ENCODE assay signal across 1 cellular context in genomic region chr1:38859561-38860463, GRCh38.
TF ChIP-seq lines count a peak whose summit lies in the region.

Gene RRAGC (minus strand): TSS chr1:38859772. CDS start chr1:38859646, 126 bp downstream.

TF ChIP-seq in GM23338, 12 proteins besides CTCF, POLR2A, EP300 and RAD21 (continued from another document):
- TF ChIP-seq, protein P1, sequence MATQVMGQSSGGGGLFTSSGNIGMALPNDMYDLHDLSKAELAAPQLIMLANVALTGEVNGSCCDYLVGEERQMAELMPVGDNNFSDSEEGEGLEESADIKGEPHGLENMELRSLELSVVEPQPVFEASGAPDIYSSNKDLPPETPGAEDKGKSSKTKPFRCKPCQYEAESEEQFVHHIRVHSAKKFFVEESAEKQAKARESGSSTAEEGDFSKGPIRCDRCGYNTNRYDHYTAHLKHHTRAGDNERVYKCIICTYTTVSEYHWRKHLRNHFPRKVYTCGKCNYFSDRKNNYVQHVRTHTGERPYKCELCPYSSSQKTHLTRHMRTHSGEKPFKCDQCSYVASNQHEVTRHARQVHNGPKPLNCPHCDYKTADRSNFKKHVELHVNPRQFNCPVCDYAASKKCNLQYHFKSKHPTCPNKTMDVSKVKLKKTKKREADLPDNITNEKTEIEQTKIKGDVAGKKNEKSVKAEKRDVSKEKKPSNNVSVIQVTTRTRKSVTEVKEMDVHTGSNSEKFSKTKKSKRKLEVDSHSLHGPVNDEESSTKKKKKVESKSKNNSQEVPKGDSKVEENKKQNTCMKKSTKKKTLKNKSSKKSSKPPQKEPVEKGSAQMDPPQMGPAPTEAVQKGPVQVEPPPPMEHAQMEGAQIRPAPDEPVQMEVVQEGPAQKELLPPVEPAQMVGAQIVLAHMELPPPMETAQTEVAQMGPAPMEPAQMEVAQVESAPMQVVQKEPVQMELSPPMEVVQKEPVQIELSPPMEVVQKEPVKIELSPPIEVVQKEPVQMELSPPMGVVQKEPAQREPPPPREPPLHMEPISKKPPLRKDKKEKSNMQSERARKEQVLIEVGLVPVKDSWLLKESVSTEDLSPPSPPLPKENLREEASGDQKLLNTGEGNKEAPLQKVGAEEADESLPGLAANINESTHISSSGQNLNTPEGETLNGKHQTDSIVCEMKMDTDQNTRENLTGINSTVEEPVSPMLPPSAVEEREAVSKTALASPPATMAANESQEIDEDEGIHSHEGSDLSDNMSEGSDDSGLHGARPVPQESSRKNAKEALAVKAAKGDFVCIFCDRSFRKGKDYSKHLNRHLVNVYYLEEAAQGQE (IDR thresholded peaks at IDR 0.05; ENCODE audit: unreplicated experiment), result no peak
- TF ChIP-seq NANOG (IDR thresholded peaks at IDR 0.05; ENCODE audit: borderline replicate concordance) (no peak), CREB1 (CRISPR knock-in tag; IDR thresholded peaks at IDR 0.05; ENCODE audit: low read depth) (peak; percentile 70), POLR2AphosphoS5 (IDR thresholded peaks at IDR 0.05; ENCODE audit: low read depth) (peak; percentile 67)
